Comparison of ENCODE assay signal across 8 cellular contexts in the genomic region with DNA sequence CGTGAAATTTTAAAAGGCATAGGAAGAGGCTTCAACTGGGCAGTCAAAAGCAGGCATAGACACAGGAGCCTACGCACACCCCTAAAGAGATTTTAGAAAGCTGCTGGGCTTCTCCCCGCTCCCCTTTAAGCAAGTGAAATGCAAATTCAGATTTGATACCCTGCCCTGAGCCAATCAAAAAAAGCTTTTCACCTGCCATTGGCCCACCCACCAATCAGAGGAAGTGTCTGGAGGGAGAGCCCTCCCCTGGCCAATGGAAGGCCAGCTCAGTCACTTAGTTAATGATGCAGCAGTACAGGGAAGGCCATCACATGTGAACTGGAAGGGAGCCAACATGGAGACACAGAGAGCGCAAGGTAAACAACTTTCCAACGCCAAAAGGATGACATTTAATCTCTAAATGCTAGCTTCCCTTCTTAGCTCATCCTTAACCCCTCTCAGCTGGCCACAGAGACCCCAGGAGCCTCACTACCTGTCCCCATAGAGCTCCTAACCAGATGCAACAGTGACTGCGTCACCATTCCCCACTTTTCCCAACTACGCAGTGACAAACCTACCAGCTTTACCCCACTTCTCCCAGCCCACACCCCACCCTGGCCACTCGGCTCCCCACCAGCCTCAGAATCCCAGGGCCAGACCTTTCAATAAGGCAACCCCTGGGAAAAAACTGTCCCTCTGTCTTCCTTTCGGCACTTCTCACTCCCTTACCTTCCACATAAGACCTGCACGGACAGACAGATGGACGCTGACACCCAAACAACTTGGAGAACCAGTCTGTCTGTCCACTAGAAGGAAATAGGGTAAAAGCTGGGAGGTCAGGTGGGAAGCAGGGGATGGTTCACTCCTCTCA.
DNase-seq lines count a peak whose midpoint lies in the region; ATAC-seq, FAIRE-seq and TF ChIP-seq lines count a peak whose summit lies in the region.

No MANE protein-coding gene starts in this region.

- CTCF ChIA-PET in activated CD4-positive, alpha-beta memory T cell treated with anti-CD3 and anti-CD28 coated beads for 36 hours (lab: Charles Lee) = interaction anchor here (0.7 to 14.0 kb wide), 10 partner anchors 12 to 149 kb away, joined by 3 to 460 read pairs (median 14); no protein-coding TSS in a partner anchor
- CTCF ChIA-PET in H1 (lab: Charles Lee; ENCODE audit: partially characterized antibody) = interaction anchor here (0.7 to 6.4 kb wide), 17 partner anchors 10 to 997 kb away, joined by 3 to 54 read pairs (median 6); no protein-coding TSS in a partner anchor

- no peak overlapping the region for H2BK15ac ChIP-seq in H1 (ENCODE audit: low read length)

- no peak overlapping the region; the same call in 1 of the 2 replicates for H4K8ac ChIP-seq in H1 (ENCODE audit: extremely low read depth, insufficient read depth, low read length)

- no peak for TF ChIP-seq RAD21 in H1 (IDR thresholded peaks at IDR 0.05 in 1 of 2, conservative IDR thresholded peaks at IDR 0.05 in 1 of 2; ENCODE audit: low read depth in 2 of 2, low read length in 2 of 2)

- H3K4me1 Mint-ChIP-seq in activated CD4-positive, alpha-beta memory T cell treated with anti-CD3 and anti-CD28 coated beads for 36 hours (ENCODE audit: low read depth) = peaks cover 80% of the 10 kb centered on the region

- H3K27ac ChIP-seq in DOHH2 (ENCODE audit: low read depth, low read length) = peak overlapping the region; percentile 77
- H3K27ac ChIP-seq in H1 (ENCODE audit: low read depth, low read length) = no peak overlapping the region

- DNase-seq in GM20000 (ENCODE audit: low spot score) (peak; percentile 96), H1 (ENCODE audit: low read depth in 1 of 2, low spot score in 2 of 2) (no peak), NCI-H524 treated with DMSO at 0.1 percent for 48 hours (lab: John Stamatoyannopoulos, UW) (no peak)
- DNase-seq in activated CD4-positive, alpha-beta memory T cell treated with anti-CD3 and anti-CD28 coated beads for 36 hours = peak; percentile 85
- peak; percentile 67 for DNase-seq in stimulated activated naive CD8-positive, alpha-beta T cell treated with anti-CD3 and anti-CD28 coated beads, Interleukin-15, Interleukin-2, amounts not matched to agents 100 U/mL and 50 U/mL, for 24 hours

- peaks cover 30% of the 10 kb centered on the region for H3K36me3 Mint-ChIP-seq in activated CD4-positive, alpha-beta memory T cell treated with anti-CD3 and anti-CD28 coated beads for 36 hours

- no peak overlapping the region for H2BK5ac ChIP-seq in H1 (ENCODE audit: low read depth, low read length)

- no peaks in the 10 kb centered on the region for H3K9me3 Mint-ChIP-seq in activated CD4-positive, alpha-beta memory T cell treated with anti-CD3 and anti-CD28 coated beads for 36 hours

- H3K4me2 ChIP-seq in DOHH2 (ENCODE audit: low read length) (peak overlapping the region; percentile 98), H1 (ENCODE audit: insufficient read depth in 1 of 2, low read depth in 2 of 2, low read length in 2 of 2) (no peak overlapping the region)

- H3K27ac Mint-ChIP-seq in activated CD4-positive, alpha-beta memory T cell treated with anti-CD3 and anti-CD28 coated beads for 36 hours = peak overlapping the region; percentile 97

- H3K18ac ChIP-seq in H1 (ENCODE audit: extremely low read depth, low read length) = no peak overlapping the region

- no peak overlapping the region for H2BK20ac ChIP-seq in H1 (ENCODE audit: low read length)

- H4K91ac ChIP-seq in H1 (replicated peaks; ENCODE audit: insufficient read length, low read length) = no peak overlapping the region

- intact Hi-C loops in activated CD4-positive, alpha-beta memory T cell treated with anti-CD3 and anti-CD28 coated beads for 36 hours (cut with micrococcal nuclease) = loop anchor here (10.0 kb wide), 2 partner anchors 898 to 1268 kb away; a partner anchor contains a TSS

- H3K4me3 Mint-ChIP-seq in activated CD4-positive, alpha-beta memory T cell treated with anti-CD3 and anti-CD28 coated beads for 36 hours = peak overlapping the region; percentile 89

- peak overlapping the region; percentile 96 for H3K4me3 ChIP-seq in DOHH2 (ENCODE audit: low read length)
- no peak overlapping the region for H3K4me3 ChIP-seq in H1 (ENCODE audit: extremely low read depth in 1 of 4, insufficient read depth in 2 of 4, low read depth in 3 of 4, low read length in 4 of 4)
- H3K4me3 ChIP-seq in mucosa of stomach (ENCODE audit: low read length) = peak overlapping the region; percentile 94

- no peak overlapping the region for H3K56ac ChIP-seq in H1 (replicated peaks; ENCODE audit: insufficient read length, low read depth, low read length)

- H3K23ac ChIP-seq in H1 (ENCODE audit: insufficient read length) = no peak overlapping the region

- H3K9me3 ChIP-seq in DOHH2 (ENCODE audit: control insufficient read depth, insufficient read depth, low read length) (no peaks in the 10 kb centered on the region), H1 (ENCODE audit: insufficient read depth in 2 of 2, low read depth in 1 of 2, low read length in 1 of 2) (no peaks in the 10 kb centered on the region), mucosa of stomach (ENCODE audit: control insufficient read depth, low read length) (no peaks in the 10 kb centered on the region)

- no peak overlapping the region for H2AFZ ChIP-seq in H1 (ENCODE audit: low read length)

- no peak overlapping the region for H4K5ac ChIP-seq in H1 (ENCODE audit: insufficient read length, low read depth, low read length)

- H2BK120ac ChIP-seq in H1 (replicated peaks; ENCODE audit: low read depth, low read length) = no peak overlapping the region

- no peaks in the 10 kb centered on the region for H3K9me2 ChIP-seq in DOHH2 (replicated peaks; ENCODE audit: control insufficient read depth, low read length)

- TF ChIP-seq CTCF in DOHH2 (IDR thresholded peaks at IDR 0.05; ENCODE audit: low read depth, low read length, poor library complexity, severe bottlenecking) (no peak), GM20000 (IDR thresholded peaks at IDR 0.05; ENCODE audit: extremely low read depth, missing control alignments) (no peak), H1 (IDR thresholded peaks at IDR 0.05; ENCODE audit: control extremely low read depth in 1 of 3, insufficient read depth in 1 of 3, low read depth in 1 of 3, low read length in 3 of 3) (no peak)

- H3K79me2 ChIP-seq in DOHH2 (ENCODE audit: control insufficient read depth, low read length) = peaks cover 59% of the 10 kb centered on the region
- H3K79me2 ChIP-seq in H1 (ENCODE audit: control insufficient read depth in 1 of 2, insufficient read depth in 2 of 2, low read length in 2 of 2) = no peaks in the 10 kb centered on the region

- H3K27me3 Mint-ChIP-seq in activated CD4-positive, alpha-beta memory T cell treated with anti-CD3 and anti-CD28 coated beads for 36 hours = peaks cover 2% of the 10 kb centered on the region

- H3K4me1 ChIP-seq in DOHH2 (ENCODE audit: control insufficient read depth, low read length) (peaks cover 73% of the 10 kb centered on the region), H1 (replicated peaks in 1 of 4; ENCODE audit: control insufficient read depth in 3 of 4, insufficient read depth in 4 of 4, low read length in 3 of 4) (peaks cover 0 to 3% (median 0%) of the 10 kb centered on the region in 4 experiments; a peak in 2 of 7 replicates), mucosa of stomach (ENCODE audit: control insufficient read depth, insufficient read depth, low read length) (peaks cover 67% of the 10 kb centered on the region)

- POLR2A ChIA-PET in activated CD4-positive, alpha-beta memory T cell treated with anti-CD3 and anti-CD28 coated beads for 36 hours (lab: Charles Lee) = interaction anchor here (1.1 to 3.1 kb wide), 7 partner anchors 10 to 70 kb away, joined by 3 to 19 read pairs (median 5); a partner anchor contains a TSS
- POLR2A ChIA-PET in H1 (lab: Charles Lee; ENCODE audit: partially characterized antibody) = interaction anchor here (0.7 to 1.4 kb wide), 4 partner anchors 20 to 140 kb away, joined by 3 to 4 read pairs (median 3); no protein-coding TSS in a partner anchor

- FAIRE-seq in H1 (lab: Jason Lieb, UNC) = no peak

- peaks cover 6% of the 10 kb centered on the region; the same call in 1 of the 2 replicates for H3F3A ChIP-seq in DOHH2 (ENCODE audit: control insufficient read depth, insufficient read depth)

- no peak overlapping the region for H3K4ac ChIP-seq in H1 (replicated peaks; ENCODE audit: insufficient read length, low read depth, low read length)

- H3K9ac ChIP-seq in H1 (replicated peaks in 1 of 4; ENCODE audit: extremely low read depth in 1 of 4, low read depth in 3 of 4, low read length in 3 of 4) (no peak overlapping the region), mucosa of stomach (ENCODE audit: low read length) (peak overlapping the region; percentile 99)

- TF ChIP-seq POLR2A in H1 (IDR thresholded peaks at IDR 0.05; ENCODE audit: control extremely low read depth in 1 of 2, low read depth in 2 of 2, low read length in 2 of 2) = no peak

- no peaks in the 10 kb centered on the region for H3K23me2 ChIP-seq in H1 (ENCODE audit: low read depth, low read length)

- TF ChIP-seq EP300 in H1 (IDR thresholded peaks at IDR 0.05; ENCODE audit: borderline replicate concordance in 1 of 2, low read depth in 2 of 2, low read length in 2 of 2) = no peak

- peaks cover 12% of the 10 kb centered on the region for H3K36me3 ChIP-seq in DOHH2 (ENCODE audit: control insufficient read depth, low read length)
- no peaks in the 10 kb centered on the region for H3K36me3 ChIP-seq in H1 (ENCODE audit: control insufficient read depth in 2 of 4, insufficient read depth in 4 of 4, low read length in 3 of 4)
- H3K36me3 ChIP-seq in mucosa of stomach (ENCODE audit: control insufficient read depth, insufficient read depth, low read length) = peaks cover 7% of the 10 kb centered on the region

- 85% methylated on average over 11 of the region's 11 CpGs; no CpG with 5 or more reads in 1 of the 2 experiments for WGBS in H1 (ENCODE audit: extremely low coverage in 1 of 2, insufficient coverage in 1 of 2, insufficient read length in 1 of 2, insufficient replicate concordance in 2 of 2, low coverage in 1 of 2, low lambda C conversion rate in 2 of 2, missing lambda C conversion rate in 1 of 2), 2 experiments

- no peaks in the 10 kb centered on the region for H4K20me1 ChIP-seq in DOHH2 (ENCODE audit: control insufficient read depth, insufficient read depth, low read depth, low read length)
- no peaks in the 10 kb centered on the region for H4K20me1 ChIP-seq in H1 (replicated peaks in 1 of 2; ENCODE audit: control insufficient read depth in 1 of 2, insufficient read depth in 2 of 2, low read length in 2 of 2)

- no peak overlapping the region for H2BK12ac ChIP-seq in H1 (ENCODE audit: low read depth, low read length)

- H3K14ac ChIP-seq in H1 (ENCODE audit: insufficient read length) = no peak overlapping the region

- H3K79me1 ChIP-seq in H1 (ENCODE audit: low read depth, low read length) = no peaks in the 10 kb centered on the region; the same call in 1 of the 2 replicates

- peak; percentile 63 for ATAC-seq in HG03575 (IDR thresholded peaks at IDR 0.05; ENCODE audit: extremely low read depth, insufficient number of reproducible peaks, low FRiP score, unreplicated experiment)
- peak; percentile 56 for ATAC-seq in stimulated activated naive CD8-positive, alpha-beta T cell treated with anti-CD3 and anti-CD28 coated beads, Interleukin-15, Interleukin-2, amounts not matched to agents 100 U/mL and 50 U/mL, for 24 hours

- no peaks in the 10 kb centered on the region for H3K27me3 ChIP-seq in DOHH2 (ENCODE audit: control insufficient read depth, low read length)
- no peaks in the 10 kb centered on the region for H3K27me3 ChIP-seq in H1 (replicated peaks in 1 of 4; ENCODE audit: control insufficient read depth in 3 of 4, extremely low read depth in 1 of 4, insufficient read depth in 3 of 4, low read length in 3 of 4)
- no peaks in the 10 kb centered on the region for H3K27me3 ChIP-seq in mucosa of stomach (ENCODE audit: control insufficient read depth, insufficient read depth, low read length)

- no peak overlapping the region for H2AK5ac ChIP-seq in H1 (ENCODE audit: low read depth, low read length)

Comparison
In these comparisons a context has a peak if more than half of its experiments do, and no peak if none do; other contexts are left out.
1. H3K4me3 ChIP-seq: peak in DOHH2 (single experiment) and mucosa of stomach (single experiment); none in H1 (0 of 4).
2. DNase-seq: peak in GM20000 (single experiment), activated CD4-positive, alpha-beta memory T cell treated with anti-CD3 and anti-CD28 coated beads for 36 hours (single experiment) and stimulated activated naive CD8-positive, alpha-beta T cell treated with anti-CD3 and anti-CD28 coated beads, Interleukin-15, Interleukin-2, amounts not matched to agents 100 U/mL and 50 U/mL, for 24 hours (single experiment); none in H1 (0 of 2) and NCI-H524 treated with DMSO at 0.1 percent for 48 hours (single experiment).